In the genomic region with DNA sequence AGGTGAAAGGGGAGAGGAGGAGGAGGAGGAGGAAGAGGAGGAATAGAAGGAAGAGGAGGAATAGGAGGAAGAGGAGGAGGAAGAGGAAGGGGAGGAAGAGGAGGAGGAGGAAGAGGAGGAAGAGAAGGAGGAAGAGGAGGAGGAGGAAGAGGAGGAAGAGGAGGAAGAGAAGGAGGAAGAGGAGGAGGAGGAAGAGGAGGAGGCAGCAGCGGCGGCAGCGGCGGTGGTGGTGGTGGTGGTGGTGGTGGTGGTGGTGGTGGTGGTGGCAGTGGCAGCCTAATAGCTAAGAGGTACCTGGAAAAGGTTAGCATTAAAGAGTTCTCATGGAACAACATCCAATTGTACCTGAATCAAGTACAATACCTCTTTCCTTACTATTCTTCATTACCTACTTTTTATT, we compare ENCODE assay signal across 20 cellular contexts. TPM values are rescaled to one million over a fixed set of nuclear protein-coding genes. Genes with fewer than 3 reads are reported as not detected.
DNase-seq lines count a peak whose midpoint lies in the region; ATAC-seq and TF ChIP-seq lines count a peak whose summit lies in the region.
"Had no signal": no experiment of that assay in that cellular context is flagged by ENCODE, and none has a peak within 500 bp of the region (broad histone marks: within the 10 kb centered on the region; RNA-seq: fewer than 3 reads in every experiment).

No MANE protein-coding gene starts in this region.

- H3K36me3 Mint-ChIP-seq in activated CD8-positive, alpha-beta T cell treated with anti-CD3 and anti-CD28 coated beads for 36 hours (ENCODE audit: low read depth): peaks cover 11% of the 10 kb centered on the region
- peaks cover 20% of the 10 kb centered on the region for H3K36me3 Mint-ChIP-seq in activated CD8-positive, alpha-beta T cell treated with anti-CD3 and anti-CD28 coated beads, Interleukin-2, amount 10 ng/mL, durations not matched to agents 7 days and 5 days (ENCODE audit: low read depth)
- peaks cover 29% of the 10 kb centered on the region for H3K36me3 Mint-ChIP-seq in central memory CD8-positive, alpha-beta T cell (ENCODE audit: insufficient read depth)
- H3K36me3 Mint-ChIP-seq in stimulated activated effector memory CD8-positive, alpha-beta T cell treated with anti-CD3 and anti-CD28 coated beads, Interleukin-12 subunit alpha, Interleukin-12 subunit beta, amount 100 ng/mL, for 72 hours: peaks cover 64% of the 10 kb centered on the region

- H3K27ac Mint-ChIP-seq in activated CD8-positive, alpha-beta T cell treated with anti-CD3 and anti-CD28 coated beads for 36 hours: peak overlapping the region; percentile 42
- no peak overlapping the region for H3K27ac Mint-ChIP-seq in activated CD8-positive, alpha-beta T cell treated with anti-CD3 and anti-CD28 coated beads, Interleukin-2, amount 10 ng/mL, durations not matched to agents 7 days and 5 days
- peak overlapping the region; percentile 33 for H3K27ac Mint-ChIP-seq in central memory CD8-positive, alpha-beta T cell (ENCODE audit: low read depth)
- peak overlapping the region; percentile 40 for H3K27ac Mint-ChIP-seq in stimulated activated effector memory CD8-positive, alpha-beta T cell treated with anti-CD3 and anti-CD28 coated beads, Interleukin-12 subunit alpha, Interleukin-12 subunit beta, amount 100 ng/mL, for 72 hours
- H3K27ac Mint-ChIP-seq: B cell, HFFc6 had no signal

- intact Hi-C loops in activated CD8-positive, alpha-beta T cell treated with anti-CD3 and anti-CD28 coated beads for 36 hours (cut with micrococcal nuclease): loop anchor here (10.0 kb wide), 1 partner anchor 59 kb away; no protein-coding TSS in a partner anchor

- DNase-seq in activated CD8-positive, alpha-beta T cell treated with anti-CD3 and anti-CD28 coated beads for 36 hours: no peak
- no peak for DNase-seq in activated CD8-positive, alpha-beta T cell treated with anti-CD3 and anti-CD28 coated beads, Interleukin-2, amount 10 ng/mL, durations not matched to agents 7 days and 5 days
- no peak for DNase-seq in central memory CD8-positive, alpha-beta T cell (ENCODE audit: low spot score in 2 of 2)
- DNase-seq in stimulated activated effector memory CD8-positive, alpha-beta T cell treated with anti-CD3 and anti-CD28 coated beads, Interleukin-12 subunit alpha, Interleukin-12 subunit beta, amount 100 ng/mL, for 72 hours (ENCODE audit: low spot score in 2 of 2): no peak
- DNase-seq in NCI-H524 treated with DMSO at 0.1 percent for 48 hours (lab: John Stamatoyannopoulos, UW): no peak
- DNase-seq in activated T-cell treated with anti-CD3 and anti-CD28 coated beads for 4 hours: no peak
- DNase-seq: CD8-positive, alpha-beta memory T cell; COR-L47; DMS 273 treated with DMSO at 0.1 percent for 48 hours; DMS53; DND-41; EL; GM23248; HCEC 1CT; HFFc6 had no signal

- no peaks in the 10 kb centered on the region for H3K9me3 ChIP-seq in HEK293 (ENCODE audit: control insufficient read depth, insufficient read depth, low read depth, low read length)
- H3K9me3 ChIP-seq: BLaER1 treated with 17β-estradiol and CSF1 and Interleukin-3, amounts not matched to agents 10 nM and 100 nM had no signal

- no peaks in the 10 kb centered on the region for H3K27me3 Mint-ChIP-seq in activated CD8-positive, alpha-beta T cell treated with anti-CD3 and anti-CD28 coated beads for 36 hours
- no peaks in the 10 kb centered on the region for H3K27me3 Mint-ChIP-seq in activated CD8-positive, alpha-beta T cell treated with anti-CD3 and anti-CD28 coated beads, Interleukin-2, amount 10 ng/mL, durations not matched to agents 7 days and 5 days (ENCODE audit: low read depth)
- H3K27me3 Mint-ChIP-seq in central memory CD8-positive, alpha-beta T cell: no peaks in the 10 kb centered on the region
- H3K27me3 Mint-ChIP-seq: B cell; CD8-positive, alpha-beta memory T cell had no signal

- no peaks in the 10 kb centered on the region for H3K4me1 Mint-ChIP-seq in activated CD8-positive, alpha-beta T cell treated with anti-CD3 and anti-CD28 coated beads for 36 hours (ENCODE audit: low read depth)
- H3K4me1 Mint-ChIP-seq in activated CD8-positive, alpha-beta T cell treated with anti-CD3 and anti-CD28 coated beads, Interleukin-2, amount 10 ng/mL, durations not matched to agents 7 days and 5 days (ENCODE audit: low read depth): peaks cover 2% of the 10 kb centered on the region
- H3K4me1 Mint-ChIP-seq in central memory CD8-positive, alpha-beta T cell: peaks cover 4% of the 10 kb centered on the region
- H3K4me1 Mint-ChIP-seq in stimulated activated effector memory CD8-positive, alpha-beta T cell treated with anti-CD3 and anti-CD28 coated beads, Interleukin-12 subunit alpha, Interleukin-12 subunit beta, amount 100 ng/mL, for 72 hours: no peaks in the 10 kb centered on the region
- H3K4me1 Mint-ChIP-seq: B cell had no signal

- POLR2A ChIA-PET in activated CD8-positive, alpha-beta T cell treated with anti-CD3 and anti-CD28 coated beads for 36 hours (lab: Charles Lee): interaction anchor here (0.6 kb wide), 1 partner anchor 22 kb away, joined by 4 read pairs; no protein-coding TSS in a partner anchor
- POLR2A ChIA-PET in activated CD8-positive, alpha-beta T cell treated with anti-CD3 and anti-CD28 coated beads, Interleukin-2, amount 10 ng/mL, durations not matched to agents 7 days and 5 days (lab: Charles Lee): no interaction called here
- POLR2A ChIA-PET in HEK293 (lab: Yijun Ruan, JAX): no interaction called here

- peaks cover 10 to 33% of the 10 kb centered on the region in 2 experiments; a peak in 2 of 3 replicates for H3K36me3 ChIP-seq in HEK293 (ENCODE audit: control insufficient read depth in 2 of 2, insufficient read depth in 1 of 2, low read length in 2 of 2)

- H3K4me3 Mint-ChIP-seq in activated CD8-positive, alpha-beta T cell treated with anti-CD3 and anti-CD28 coated beads for 36 hours: no peak overlapping the region
- no peak overlapping the region for H3K4me3 Mint-ChIP-seq in activated CD8-positive, alpha-beta T cell treated with anti-CD3 and anti-CD28 coated beads, Interleukin-2, amount 10 ng/mL, durations not matched to agents 7 days and 5 days
- H3K4me3 Mint-ChIP-seq in central memory CD8-positive, alpha-beta T cell: no peak overlapping the region
- no peak overlapping the region for H3K4me3 Mint-ChIP-seq in stimulated activated effector memory CD8-positive, alpha-beta T cell treated with anti-CD3 and anti-CD28 coated beads, Interleukin-12 subunit alpha, Interleukin-12 subunit beta, amount 100 ng/mL, for 72 hours
- H3K4me3 Mint-ChIP-seq: B cell; CD8-positive, alpha-beta memory T cell; HFFc6 had no signal

- ATAC-seq in activated CD8-positive, alpha-beta T cell treated with anti-CD3 and anti-CD28 coated beads for 36 hours: no peak
- ATAC-seq in activated CD8-positive, alpha-beta T cell treated with anti-CD3 and anti-CD28 coated beads, Interleukin-2, amount 10 ng/mL, durations not matched to agents 7 days and 5 days: no peak
- no peak for ATAC-seq in central memory CD8-positive, alpha-beta T cell (replicated peaks; ENCODE audit: extremely low read depth, poor library complexity, severe bottlenecking)
- no peak for ATAC-seq in stimulated activated effector memory CD8-positive, alpha-beta T cell treated with anti-CD3 and anti-CD28 coated beads, Interleukin-12 subunit alpha, Interleukin-12 subunit beta, amount 100 ng/mL, for 72 hours
- no peak for ATAC-seq in HG03378 (IDR thresholded peaks at IDR 0.05; ENCODE audit: unreplicated experiment)
- ATAC-seq: GM12878 had no signal

- no peak overlapping the region for H3K4me3 ChIP-seq in HEK293 (ENCODE audit: low read depth, low read length)
- H3K4me3 ChIP-seq: BLaER1 treated with 17β-estradiol and CSF1 and Interleukin-3, amounts not matched to agents 10 nM and 100 nM; GM12878; GM23248 had no signal

- TF ChIP-seq CTCF in activated CD8-positive, alpha-beta T cell treated with anti-CD3 and anti-CD28 coated beads for 36 hours (IDR thresholded peaks at IDR 0.05): no peak
- TF ChIP-seq CTCF in HEK293 (tag by site-specific recombination; IDR thresholded peaks at IDR 0.05): no peak

- no peaks in the 10 kb centered on the region for H3K4me1 ChIP-seq in HEK293 (ENCODE audit: control insufficient read depth, insufficient read depth, low read length)

- CTCF ChIA-PET in activated CD8-positive, alpha-beta T cell treated with anti-CD3 and anti-CD28 coated beads for 36 hours (lab: Charles Lee): interaction anchor here (1.2 to 1.5 kb wide), 2 partner anchors 9 to 58 kb away, joined by 4 read pairs; no protein-coding TSS in a partner anchor
- CTCF ChIA-PET in activated CD8-positive, alpha-beta T cell treated with anti-CD3 and anti-CD28 coated beads, Interleukin-2, amount 10 ng/mL, durations not matched to agents 7 days and 5 days (lab: Charles Lee): no interaction called here
- CTCF ChIA-PET in HEK293 (lab: Yijun Ruan, JAX): no interaction called here

- H3K27ac ChIP-seq in HEK293 (ENCODE audit: extremely low read depth, low read depth, low read length): no peak overlapping the region
- H3K27ac ChIP-seq: BLaER1 treated with 17β-estradiol and CSF1 and Interleukin-3, amounts not matched to agents 10 nM and 100 nM; GM23248 had no signal

- no peaks in the 10 kb centered on the region for H3K9me3 Mint-ChIP-seq in activated CD8-positive, alpha-beta T cell treated with anti-CD3 and anti-CD28 coated beads for 36 hours
- H3K9me3 Mint-ChIP-seq in activated CD8-positive, alpha-beta T cell treated with anti-CD3 and anti-CD28 coated beads, Interleukin-2, amount 10 ng/mL, durations not matched to agents 7 days and 5 days (ENCODE audit: insufficient read depth): no peaks in the 10 kb centered on the region
- H3K9me3 Mint-ChIP-seq in central memory CD8-positive, alpha-beta T cell: no peaks in the 10 kb centered on the region
- H3K9me3 Mint-ChIP-seq in stimulated activated effector memory CD8-positive, alpha-beta T cell treated with anti-CD3 and anti-CD28 coated beads, Interleukin-12 subunit alpha, Interleukin-12 subunit beta, amount 100 ng/mL, for 72 hours: no peaks in the 10 kb centered on the region
- H3K9me3 Mint-ChIP-seq: CD8-positive, alpha-beta memory T cell; HFFc6 had no signal

TF ChIP-seq in HEK293, 187 proteins besides CTCF, POLR2A, EP300 and RAD21 (continues in another document):
- TF ChIP-seq PRDM1 (tag by site-specific recombination; IDR thresholded peaks at IDR 0.05) (no peak), ZNF777 (tag by site-specific recombination; IDR thresholded peaks at IDR 0.05; ENCODE audit: borderline replicate concordance) (no peak)
- TF ChIP-seq, protein P1, sequence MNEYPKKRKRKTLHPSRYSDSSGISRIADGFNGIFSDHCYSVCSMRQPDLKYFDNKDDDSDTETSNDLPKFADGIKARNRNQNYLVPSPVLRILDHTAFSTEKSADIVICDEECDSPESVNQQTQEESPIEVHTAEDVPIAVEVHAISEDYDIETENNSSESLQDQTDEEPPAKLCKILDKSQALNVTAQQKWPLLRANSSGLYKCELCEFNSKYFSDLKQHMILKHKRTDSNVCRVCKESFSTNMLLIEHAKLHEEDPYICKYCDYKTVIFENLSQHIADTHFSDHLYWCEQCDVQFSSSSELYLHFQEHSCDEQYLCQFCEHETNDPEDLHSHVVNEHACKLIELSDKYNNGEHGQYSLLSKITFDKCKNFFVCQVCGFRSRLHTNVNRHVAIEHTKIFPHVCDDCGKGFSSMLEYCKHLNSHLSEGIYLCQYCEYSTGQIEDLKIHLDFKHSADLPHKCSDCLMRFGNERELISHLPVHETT (tag by site-specific recombination; IDR thresholded peaks at IDR 0.05): no peak

RNA-seq across cellular contexts. Expression of a gene that starts 32.5 kb away (rescaled TPM):
- total RNA-seq in activated CD8-positive, alpha-beta T cell treated with anti-CD3 and anti-CD28 coated beads for 36 hours: 10 to 100 TPM; 43.4 to 45.6 TPM
- 10 to 100 TPM; 54.0 to 56.1 TPM for total RNA-seq in activated CD8-positive, alpha-beta T cell treated with anti-CD3 and anti-CD28 coated beads, Interleukin-2, amount 10 ng/mL, durations not matched to agents 7 days and 5 days
